16 cellular contexts compared by ENCODE assay signal in genomic region chr7:2118056-2118455, GRCh38.
"Had no signal": no experiment of that assay in that cellular context is flagged by ENCODE, and none has a peak within 500 bp of the region (broad histone marks: within the 10 kb centered on the region; RNA-seq: fewer than 3 reads in every experiment).

No MANE protein-coding gene starts in this region.

- H3K4me3 ChIP-seq: adrenal gland, stomach had no signal

- H3K9me3 Mint-ChIP-seq: activated naive CD4-positive, alpha-beta T cell treated with anti-CD3 and anti-CD28 coated beads, Interleukin-2, amount 50 U/mL, for 72 hours; activated T-helper 1 cell treated with anti-CD3 and anti-CD28 coated beads, Interleukin-12 subunit alpha, Interleukin-12 subunit beta, Interleukin-2, Interleukin-4 antibody, amounts not matched to agents 30 ng/mL and 10 ng/mL and 1 ng/mL, durations not matched to agents 14 hours and 24 hours and 36 hours; nephron; type B pancreatic cell had no signal

- H3K27me3 Mint-ChIP-seq: activated CD4-positive, alpha-beta T cell treated with anti-CD3 and anti-CD28 coated beads for 36 hours; progenitor cell of endocrine pancreas; T-helper 17 cell; type B pancreatic cell had no signal

- H3K4me3 Mint-ChIP-seq: activated CD4-positive, alpha-beta T cell treated with anti-CD3 and anti-CD28 coated beads for 36 hours; activated T-helper 1 cell treated with anti-CD3 and anti-CD28 coated beads, Interleukin-12 subunit alpha, Interleukin-12 subunit beta, Interleukin-2, Interleukin-4 antibody, amounts not matched to agents 30 ng/mL and 10 ng/mL and 1 ng/mL, durations not matched to agents 14 hours and 24 hours and 36 hours; nephron; T-helper 17 cell; type B pancreatic cell had no signal

- H3K27me3 ChIP-seq: adrenal gland, stomach had no signal

- H3K27ac ChIP-seq: adrenal gland, stomach had no signal

- DNase-seq: activated CD4-positive, alpha-beta T cell treated with anti-CD3 and anti-CD28 coated beads for 36 hours; activated CD4-positive, alpha-beta T cell treated with anti-CD3 and anti-CD28 coated beads, Interleukin-2, amount 50 U/mL, for 48 hours; activated gamma-delta T cell treated with Interleukin-2 at 50 U/mL for 16 hours; activated T-cell treated with anti-CD3 and anti-CD28 coated beads for 4 hours; adrenal gland; effector CD8-positive, alpha-beta T cell; mesenchymal stem cell; stimulated activated CD4-positive, alpha-beta T cell treated with anti-CD3 and anti-CD28 coated beads, Interleukin-12 subunit alpha, Interleukin-12 subunit beta, amount 100 ng/mL, for 4 hours; stimulated activated CD4-positive, alpha-beta T cell treated with anti-CD3 and anti-CD28 coated beads, Interleukin-2, amount 100 ng/mL, for 24 hours; stomach; T-helper 17 cell had no signal

- H3K9me3 ChIP-seq: adrenal gland, stomach had no signal

- ATAC-seq: activated CD4-positive, alpha-beta T cell treated with anti-CD3 and anti-CD28 coated beads for 36 hours; T-helper 17 cell had no signal

- H3K27ac Mint-ChIP-seq: activated CD4-positive, alpha-beta T cell treated with anti-CD3 and anti-CD28 coated beads for 36 hours; activated T-helper 1 cell treated with anti-CD3 and anti-CD28 coated beads, Interleukin-12 subunit alpha, Interleukin-12 subunit beta, Interleukin-2, Interleukin-4 antibody, amounts not matched to agents 30 ng/mL and 10 ng/mL and 1 ng/mL, durations not matched to agents 14 hours and 24 hours and 36 hours; progenitor cell of endocrine pancreas; type B pancreatic cell had no signal

- H3K36me3 ChIP-seq: adrenal gland had no signal
